ENCODE assay signal across 1 cellular context in genomic region chrX:29143356-29143755, GRCh38.
TF ChIP-seq lines count a peak whose summit lies in the region.

No MANE protein-coding gene starts in this region.

TF ChIP-seq in HCT116, 20 proteins besides CTCF, POLR2A, EP300 and RAD21 (continued from another document):
- TF ChIP-seq REST (IDR thresholded peaks at IDR 0.05; ENCODE audit: low read depth): no peak
